1 cellular context compared by ENCODE assay signal in the genomic region with DNA sequence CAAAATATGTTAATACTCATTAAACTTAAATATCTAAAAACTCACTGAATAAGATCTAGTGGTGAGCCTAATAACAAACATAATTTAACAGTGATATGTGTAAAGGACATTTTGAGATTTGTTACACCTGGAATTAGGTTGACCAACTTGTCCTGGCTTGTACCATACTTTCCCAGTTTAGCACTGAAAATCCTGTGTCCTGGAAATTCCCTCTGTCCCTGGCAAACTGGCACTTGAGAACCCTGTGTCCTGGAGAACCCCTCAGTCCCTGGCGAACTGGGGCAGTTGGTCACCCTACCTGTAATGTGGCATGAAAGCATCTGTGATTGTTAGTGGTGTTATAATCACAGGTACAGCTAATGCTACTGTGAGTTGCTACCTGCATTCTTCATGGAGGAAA.
TF ChIP-seq lines count a peak whose summit lies in the region.

No MANE protein-coding gene starts in this region.

TF ChIP-seq in endothelial cell of umbilical vein, 7 proteins besides CTCF, POLR2A, EP300 and RAD21:
- TF ChIP-seq MYC (IDR thresholded peaks at IDR 0.05; ENCODE audit: low read depth, low read length) = no peak
- no peak for TF ChIP-seq POLR2AphosphoS5 (IDR thresholded peaks at IDR 0.05; ENCODE audit: insufficient read depth, low read depth, low read length)
